ENCODE assay signal across 1 cellular context in the genomic region with DNA sequence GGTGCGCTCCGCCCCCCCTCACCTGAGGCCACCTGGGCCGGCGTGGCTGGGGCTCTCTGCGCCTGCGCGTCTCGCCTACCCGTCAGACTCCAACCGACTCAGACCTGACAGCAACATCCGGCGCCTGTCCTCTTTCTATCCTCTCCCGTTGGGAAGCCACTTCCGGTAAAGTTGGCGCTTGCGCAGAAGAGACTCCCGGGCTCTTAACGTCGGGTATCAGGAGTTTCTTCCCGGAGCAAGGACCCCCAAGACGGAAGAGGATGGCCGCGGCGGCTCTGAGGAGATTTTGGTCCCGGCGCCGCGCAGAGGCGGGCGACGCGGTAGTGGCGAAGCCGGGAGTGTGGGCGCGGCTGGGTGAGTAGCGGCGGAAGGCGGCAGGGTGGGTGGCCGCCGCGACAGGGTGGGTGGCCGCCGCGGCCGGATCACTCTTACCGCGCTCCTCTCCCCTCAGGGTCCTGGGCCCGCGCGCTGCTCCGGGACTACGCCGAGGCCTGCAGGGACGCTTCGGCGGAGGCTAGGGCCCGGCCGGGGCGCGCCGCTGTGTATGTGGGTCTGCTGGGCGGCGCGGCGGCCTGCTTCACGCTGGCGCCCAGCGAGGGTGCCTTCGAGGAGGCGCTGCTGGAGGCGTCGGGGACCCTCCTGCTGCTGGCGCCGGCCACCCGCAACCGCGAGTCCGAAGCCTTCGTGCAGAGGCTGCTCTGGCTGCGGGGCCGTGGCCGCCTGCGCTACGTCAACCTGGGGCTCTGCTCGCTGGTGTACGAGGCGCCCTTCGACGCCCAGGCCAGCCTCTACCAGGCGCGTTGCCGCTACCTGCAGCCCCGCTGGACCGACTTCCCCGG.
TF ChIP-seq lines count a peak whose summit lies in the region.

A gene (plus strand): TSS at position 249 of the 839 bp plus-strand sequence. CDS start 12 bp downstream, at position 261.
A gene (minus strand): TSS at position 77 of the 839 bp plus-strand sequence. CDS start 229 bp downstream, outside the sequence.

TF ChIP-seq in HepG2, 621 proteins besides CTCF, POLR2A, EP300 and RAD21 (continued from another document and continues in another):
- TF ChIP-seq, protein P1, sequence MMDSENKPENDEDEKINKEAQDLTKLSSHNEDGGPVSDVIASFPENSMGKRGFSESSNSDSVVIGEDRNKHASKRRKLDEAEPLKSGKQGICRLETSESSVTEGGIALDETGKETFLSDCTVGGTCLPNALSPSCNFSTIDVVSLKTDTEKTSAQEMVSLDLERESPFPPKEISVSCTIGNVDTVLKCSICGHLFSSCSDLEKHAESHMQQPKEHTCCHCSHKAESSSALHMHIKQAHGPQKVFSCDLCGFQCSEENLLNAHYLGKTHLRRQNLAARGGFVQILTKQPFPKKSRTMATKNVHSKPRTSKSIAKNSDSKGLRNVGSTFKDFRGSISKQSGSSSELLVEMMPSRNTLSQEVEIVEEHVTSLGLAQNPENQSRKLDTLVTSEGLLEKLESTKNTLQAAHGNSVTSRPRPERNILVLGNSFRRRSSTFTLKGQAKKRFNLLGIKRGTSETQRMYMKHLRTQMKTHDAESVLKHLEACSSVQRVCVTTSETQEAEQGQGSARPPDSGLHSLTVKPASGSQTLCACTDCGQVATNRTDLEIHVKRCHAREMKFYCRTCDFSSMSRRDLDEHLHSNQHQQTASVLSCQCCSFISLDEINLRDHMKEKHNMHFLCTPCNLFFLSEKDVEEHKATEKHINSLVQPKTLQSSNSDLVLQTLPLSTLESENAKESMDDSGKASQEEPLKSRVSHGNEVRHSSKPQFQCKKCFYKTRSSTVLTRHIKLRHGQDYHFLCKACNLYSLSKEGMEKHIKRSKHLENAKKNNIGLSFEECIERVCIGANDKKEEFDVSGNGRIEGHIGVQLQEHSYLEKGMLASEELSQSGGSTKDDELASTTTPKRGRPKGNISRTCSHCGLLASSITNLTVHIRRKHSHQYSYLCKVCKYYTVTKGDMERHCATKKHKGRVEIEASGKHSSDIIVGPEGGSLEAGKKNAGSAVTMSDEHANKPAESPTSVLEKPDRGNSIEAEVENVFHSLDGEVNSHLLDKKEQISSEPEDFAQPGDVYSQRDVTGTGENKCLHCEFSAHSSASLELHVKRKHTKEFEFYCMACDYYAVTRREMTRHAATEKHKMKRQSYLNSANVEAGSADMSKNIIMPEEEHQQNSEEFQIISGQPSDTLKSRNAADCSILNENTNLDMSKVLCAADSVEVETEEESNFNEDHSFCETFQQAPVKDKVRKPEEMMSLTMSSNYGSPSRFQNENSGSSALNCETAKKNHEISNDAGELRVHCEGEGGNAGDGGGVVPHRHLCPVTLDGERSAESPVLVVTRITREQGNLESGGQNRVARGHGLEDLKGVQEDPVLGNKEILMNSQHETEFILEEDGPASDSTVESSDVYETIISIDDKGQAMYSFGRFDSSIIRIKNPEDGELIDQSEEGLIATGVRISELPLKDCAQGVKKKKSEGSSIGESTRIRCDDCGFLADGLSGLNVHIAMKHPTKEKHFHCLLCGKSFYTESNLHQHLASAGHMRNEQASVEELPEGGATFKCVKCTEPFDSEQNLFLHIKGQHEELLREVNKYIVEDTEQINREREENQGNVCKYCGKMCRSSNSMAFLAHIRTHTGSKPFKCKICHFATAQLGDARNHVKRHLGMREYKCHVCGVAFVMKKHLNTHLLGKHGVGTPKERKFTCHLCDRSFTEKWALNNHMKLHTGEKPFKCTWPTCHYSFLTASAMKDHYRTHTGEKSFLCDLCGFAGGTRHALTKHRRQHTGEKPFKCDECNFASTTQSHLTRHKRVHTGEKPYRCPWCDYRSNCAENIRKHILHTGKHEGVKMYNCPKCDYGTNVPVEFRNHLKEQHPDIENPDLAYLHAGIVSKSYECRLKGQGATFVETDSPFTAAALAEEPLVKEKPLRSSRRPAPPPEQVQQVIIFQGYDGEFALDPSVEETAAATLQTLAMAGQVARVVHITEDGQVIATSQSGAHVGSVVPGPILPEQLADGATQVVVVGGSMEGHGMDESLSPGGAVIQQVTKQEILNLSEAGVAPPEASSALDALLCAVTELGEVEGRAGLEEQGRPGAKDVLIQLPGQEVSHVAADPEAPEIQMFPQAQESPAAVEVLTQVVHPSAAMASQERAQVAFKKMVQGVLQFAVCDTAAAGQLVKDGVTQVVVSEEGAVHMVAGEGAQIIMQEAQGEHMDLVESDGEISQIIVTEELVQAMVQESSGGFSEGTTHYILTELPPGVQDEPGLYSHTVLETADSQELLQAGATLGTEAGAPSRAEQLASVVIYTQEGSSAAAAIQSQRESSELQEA (CRISPR knock-in tag; IDR thresholded peaks at IDR 0.05; ENCODE audit: not compliant biosample characterization) = no peak
- TF ChIP-seq ZNF232 (CRISPR knock-in tag; IDR thresholded peaks at IDR 0.05; ENCODE audit: borderline replicate concordance) = no peak; the same call in 1 of the 2 replicates
- TF ChIP-seq SOX5 (CRISPR knock-in tag; IDR thresholded peaks at IDR 0.05; ENCODE audit: borderline replicate concordance) = peak; percentile 36; the same call in 1 of the 2 replicates
- TF ChIP-seq NFYC (CRISPR knock-in tag; IDR thresholded peaks at IDR 0.05) = peak; percentile 49; the same call in 1 of the 2 replicates
- TF ChIP-seq, protein P2, sequence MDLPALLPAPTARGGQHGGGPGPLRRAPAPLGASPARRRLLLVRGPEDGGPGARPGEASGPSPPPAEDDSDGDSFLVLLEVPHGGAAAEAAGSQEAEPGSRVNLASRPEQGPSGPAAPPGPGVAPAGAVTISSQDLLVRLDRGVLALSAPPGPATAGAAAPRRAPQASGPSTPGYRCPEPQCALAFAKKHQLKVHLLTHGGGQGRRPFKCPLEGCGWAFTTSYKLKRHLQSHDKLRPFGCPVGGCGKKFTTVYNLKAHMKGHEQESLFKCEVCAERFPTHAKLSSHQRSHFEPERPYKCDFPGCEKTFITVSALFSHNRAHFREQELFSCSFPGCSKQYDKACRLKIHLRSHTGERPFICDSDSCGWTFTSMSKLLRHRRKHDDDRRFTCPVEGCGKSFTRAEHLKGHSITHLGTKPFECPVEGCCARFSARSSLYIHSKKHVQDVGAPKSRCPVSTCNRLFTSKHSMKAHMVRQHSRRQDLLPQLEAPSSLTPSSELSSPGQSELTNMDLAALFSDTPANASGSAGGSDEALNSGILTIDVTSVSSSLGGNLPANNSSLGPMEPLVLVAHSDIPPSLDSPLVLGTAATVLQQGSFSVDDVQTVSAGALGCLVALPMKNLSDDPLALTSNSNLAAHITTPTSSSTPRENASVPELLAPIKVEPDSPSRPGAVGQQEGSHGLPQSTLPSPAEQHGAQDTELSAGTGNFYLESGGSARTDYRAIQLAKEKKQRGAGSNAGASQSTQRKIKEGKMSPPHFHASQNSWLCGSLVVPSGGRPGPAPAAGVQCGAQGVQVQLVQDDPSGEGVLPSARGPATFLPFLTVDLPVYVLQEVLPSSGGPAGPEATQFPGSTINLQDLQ (CRISPR knock-in tag; IDR thresholded peaks at IDR 0.05) = no peak
- TF ChIP-seq ZNF3 (CRISPR knock-in tag; IDR thresholded peaks at IDR 0.05) = no peak; the same call in 1 of the 2 replicates
- TF ChIP-seq, protein P3, sequence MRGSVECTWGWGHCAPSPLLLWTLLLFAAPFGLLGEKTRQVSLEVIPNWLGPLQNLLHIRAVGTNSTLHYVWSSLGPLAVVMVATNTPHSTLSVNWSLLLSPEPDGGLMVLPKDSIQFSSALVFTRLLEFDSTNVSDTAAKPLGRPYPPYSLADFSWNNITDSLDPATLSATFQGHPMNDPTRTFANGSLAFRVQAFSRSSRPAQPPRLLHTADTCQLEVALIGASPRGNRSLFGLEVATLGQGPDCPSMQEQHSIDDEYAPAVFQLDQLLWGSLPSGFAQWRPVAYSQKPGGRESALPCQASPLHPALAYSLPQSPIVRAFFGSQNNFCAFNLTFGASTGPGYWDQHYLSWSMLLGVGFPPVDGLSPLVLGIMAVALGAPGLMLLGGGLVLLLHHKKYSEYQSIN (CRISPR knock-in tag; IDR thresholded peaks at IDR 0.05; ENCODE audit: borderline replicate concordance) = no peak
- TF ChIP-seq LCORL (IDR thresholded peaks at IDR 0.05) = no peak
- no peak; the same call in 1 of the 2 replicates for TF ChIP-seq LCORL (CRISPR knock-in tag; IDR thresholded peaks at IDR 0.05)
- no peak for TF ChIP-seq NAIF1 (CRISPR knock-in tag; IDR thresholded peaks at IDR 0.05; ENCODE audit: borderline replicate concordance)
- TF ChIP-seq MTA1 (CRISPR knock-in tag; IDR thresholded peaks at IDR 0.05; ENCODE audit: borderline replicate concordance) = no peak
- TF ChIP-seq, protein P4, sequence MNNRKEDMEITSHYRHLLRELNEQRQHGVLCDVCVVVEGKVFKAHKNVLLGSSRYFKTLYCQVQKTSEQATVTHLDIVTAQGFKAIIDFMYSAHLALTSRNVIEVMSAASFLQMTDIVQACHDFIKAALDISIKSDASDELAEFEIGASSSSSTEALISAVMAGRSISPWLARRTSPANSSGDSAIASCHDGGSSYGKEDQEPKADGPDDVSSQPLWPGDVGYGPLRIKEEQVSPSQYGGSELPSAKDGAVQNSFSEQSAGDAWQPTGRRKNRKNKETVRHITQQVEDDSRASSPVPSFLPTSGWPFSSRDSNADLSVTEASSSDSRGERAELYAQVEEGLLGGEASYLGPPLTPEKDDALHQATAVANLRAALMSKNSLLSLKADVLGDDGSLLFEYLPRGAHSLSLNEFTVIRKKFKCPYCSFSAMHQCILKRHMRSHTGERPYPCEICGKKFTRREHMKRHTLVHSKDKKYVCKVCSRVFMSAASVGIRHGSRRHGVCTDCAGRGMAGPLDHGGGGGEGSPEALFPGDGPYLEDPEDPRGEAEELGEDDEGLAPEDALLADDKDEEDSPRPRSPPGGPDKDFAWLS (CRISPR knock-in tag; IDR thresholded peaks at IDR 0.05; ENCODE audit: borderline replicate concordance) = no peak
- TF ChIP-seq, protein P5, sequence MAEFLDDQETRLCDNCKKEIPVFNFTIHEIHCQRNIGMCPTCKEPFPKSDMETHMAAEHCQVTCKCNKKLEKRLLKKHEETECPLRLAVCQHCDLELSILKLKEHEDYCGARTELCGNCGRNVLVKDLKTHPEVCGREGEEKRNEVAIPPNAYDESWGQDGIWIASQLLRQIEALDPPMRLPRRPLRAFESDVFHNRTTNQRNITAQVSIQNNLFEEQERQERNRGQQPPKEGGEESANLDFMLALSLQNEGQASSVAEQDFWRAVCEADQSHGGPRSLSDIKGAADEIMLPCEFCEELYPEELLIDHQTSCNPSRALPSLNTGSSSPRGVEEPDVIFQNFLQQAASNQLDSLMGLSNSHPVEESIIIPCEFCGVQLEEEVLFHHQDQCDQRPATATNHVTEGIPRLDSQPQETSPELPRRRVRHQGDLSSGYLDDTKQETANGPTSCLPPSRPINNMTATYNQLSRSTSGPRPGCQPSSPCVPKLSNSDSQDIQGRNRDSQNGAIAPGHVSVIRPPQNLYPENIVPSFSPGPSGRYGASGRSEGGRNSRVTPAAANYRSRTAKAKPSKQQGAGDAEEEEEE (CRISPR knock-in tag; IDR thresholded peaks at IDR 0.05; ENCODE audit: borderline replicate concordance) = no peak
- TF ChIP-seq, protein P6, sequence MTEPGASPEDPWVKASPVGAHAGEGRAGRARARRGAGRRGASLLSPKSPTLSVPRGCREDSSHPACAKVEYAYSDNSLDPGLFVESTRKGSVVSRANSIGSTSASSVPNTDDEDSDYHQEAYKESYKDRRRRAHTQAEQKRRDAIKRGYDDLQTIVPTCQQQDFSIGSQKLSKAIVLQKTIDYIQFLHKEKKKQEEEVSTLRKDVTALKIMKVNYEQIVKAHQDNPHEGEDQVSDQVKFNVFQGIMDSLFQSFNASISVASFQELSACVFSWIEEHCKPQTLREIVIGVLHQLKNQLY (CRISPR knock-in tag; IDR thresholded peaks at IDR 0.05) = no peak
- TF ChIP-seq KLF13 (CRISPR knock-in tag; IDR thresholded peaks at IDR 0.05) = no peak
- no peak for TF ChIP-seq ZNF883 (CRISPR knock-in tag; IDR thresholded peaks at IDR 0.05; ENCODE audit: not compliant biosample characterization)
- TF ChIP-seq U2AF2 (IDR thresholded peaks at IDR 0.05; ENCODE audit: low read depth, low read length) = no peak
- TF ChIP-seq TGIF2 (CRISPR knock-in tag; IDR thresholded peaks at IDR 0.05) = peak; percentile 79
- TF ChIP-seq, protein P7, sequence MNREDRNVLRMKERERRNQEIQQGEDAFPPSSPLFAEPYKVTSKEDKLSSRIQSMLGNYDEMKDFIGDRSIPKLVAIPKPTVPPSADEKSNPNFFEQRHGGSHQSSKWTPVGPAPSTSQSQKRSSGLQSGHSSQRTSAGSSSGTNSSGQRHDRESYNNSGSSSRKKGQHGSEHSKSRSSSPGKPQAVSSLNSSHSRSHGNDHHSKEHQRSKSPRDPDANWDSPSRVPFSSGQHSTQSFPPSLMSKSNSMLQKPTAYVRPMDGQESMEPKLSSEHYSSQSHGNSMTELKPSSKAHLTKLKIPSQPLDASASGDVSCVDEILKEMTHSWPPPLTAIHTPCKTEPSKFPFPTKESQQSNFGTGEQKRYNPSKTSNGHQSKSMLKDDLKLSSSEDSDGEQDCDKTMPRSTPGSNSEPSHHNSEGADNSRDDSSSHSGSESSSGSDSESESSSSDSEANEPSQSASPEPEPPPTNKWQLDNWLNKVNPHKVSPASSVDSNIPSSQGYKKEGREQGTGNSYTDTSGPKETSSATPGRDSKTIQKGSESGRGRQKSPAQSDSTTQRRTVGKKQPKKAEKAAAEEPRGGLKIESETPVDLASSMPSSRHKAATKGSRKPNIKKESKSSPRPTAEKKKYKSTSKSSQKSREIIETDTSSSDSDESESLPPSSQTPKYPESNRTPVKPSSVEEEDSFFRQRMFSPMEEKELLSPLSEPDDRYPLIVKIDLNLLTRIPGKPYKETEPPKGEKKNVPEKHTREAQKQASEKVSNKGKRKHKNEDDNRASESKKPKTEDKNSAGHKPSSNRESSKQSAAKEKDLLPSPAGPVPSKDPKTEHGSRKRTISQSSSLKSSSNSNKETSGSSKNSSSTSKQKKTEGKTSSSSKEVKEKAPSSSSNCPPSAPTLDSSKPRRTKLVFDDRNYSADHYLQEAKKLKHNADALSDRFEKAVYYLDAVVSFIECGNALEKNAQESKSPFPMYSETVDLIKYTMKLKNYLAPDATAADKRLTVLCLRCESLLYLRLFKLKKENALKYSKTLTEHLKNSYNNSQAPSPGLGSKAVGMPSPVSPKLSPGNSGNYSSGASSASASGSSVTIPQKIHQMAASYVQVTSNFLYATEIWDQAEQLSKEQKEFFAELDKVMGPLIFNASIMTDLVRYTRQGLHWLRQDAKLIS (CRISPR knock-in tag; IDR thresholded peaks at IDR 0.05) = no peak
- no peak for TF ChIP-seq ISX (CRISPR knock-in tag; conservative IDR thresholded peaks at IDR 0.05)
- TF ChIP-seq AGO1 (IDR thresholded peaks at IDR 0.05; ENCODE audit: low read depth, low read length, poor library complexity, severe bottlenecking) = peak; percentile 69
- peak; percentile 22; the same call in 1 of the 2 replicates for TF ChIP-seq FOXO1 (CRISPR knock-in tag; IDR thresholded peaks at IDR 0.05)
